24 cellular contexts compared by ENCODE assay signal in the genomic region with DNA sequence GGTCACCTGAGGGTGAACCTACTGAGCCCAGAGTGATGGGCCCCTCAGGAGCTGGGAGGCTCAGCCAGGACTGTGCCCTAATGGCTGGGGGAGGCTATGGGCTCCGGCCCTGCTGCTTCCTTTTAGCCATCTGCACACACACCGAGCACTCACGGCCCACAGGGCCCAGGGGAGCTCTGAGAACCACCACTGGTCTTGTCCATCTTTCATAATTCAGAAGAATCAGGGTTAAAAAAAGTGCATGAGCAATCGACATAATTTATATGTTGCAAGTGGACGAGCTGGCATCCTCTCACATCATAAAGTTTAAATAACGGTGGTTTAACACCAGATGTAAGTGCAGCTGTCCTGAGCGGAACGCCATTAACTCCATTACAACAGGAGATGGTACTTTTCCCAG.
DNase-seq lines count a peak whose midpoint lies in the region; ATAC-seq lines count a peak whose summit lies in the region.
"Had no signal": no experiment of that assay in that cellular context is flagged by ENCODE, and none has a peak within 500 bp of the region (broad histone marks: within the 10 kb centered on the region; RNA-seq: fewer than 3 reads in every experiment).

No MANE protein-coding gene starts in this region.

- H3K4me3 ChIP-seq in SJCRH30 = no peak overlapping the region
- H3K4me3 ChIP-seq: A549 had no signal

- no peak overlapping the region for H3K27ac Mint-ChIP-seq in stimulated activated naive CD8-positive, alpha-beta T cell treated with anti-CD3 and anti-CD28 coated beads, Interleukin-15, amount 100 ng/mL, for 72 hours
- H3K27ac Mint-ChIP-seq: CD14-positive monocyte; CD8-positive, alpha-beta memory T cell had no signal

- no peak for DNase-seq in stimulated activated naive CD8-positive, alpha-beta T cell treated with anti-CD3 and anti-CD28 coated beads, Interleukin-15, Interleukin-2, amounts not matched to agents 100 U/mL and 50 U/mL, for 24 hours
- DNase-seq in stimulated activated naive CD8-positive, alpha-beta T cell treated with anti-CD3 and anti-CD28 coated beads, Interleukin-15, amount 100 ng/mL, for 72 hours = no peak
- DNase-seq in SJCRH30 (peak; percentile 40 to 58), left lobe of liver (ENCODE audit: low spot score) (peak; percentile 16), NK-92 (lab: John Stamatoyannopoulos, UW; ENCODE audit: unreplicated experiment) (no peak)
- DNase-seq: CD8-positive, alpha-beta memory T cell; DMS153; DND-41; NCI-H1092; NCI-H1417 treated with DMSO at 0.1 percent for 48 hours; NCI-H1694 treated with DMSO at 0.1 percent for 48 hours; NCI-H2081 treated with DMSO at 0.1 percent for 48 hours; NCI-H2171; NCI-H345; NCI-H524; NCI-H774; NK-92 treated with Interleukin-12 subunit alpha and Interleukin-12 subunit beta, amount 100 ng/mL, for 24 hours; Right ventricle myocardium superior; RPMI8226 had no signal

- no peaks in the 10 kb centered on the region for H3K9me3 ChIP-seq in SJCRH30 (replicated peaks)
- H3K9me3 ChIP-seq: A549 had no signal

- H3K9me3 Mint-ChIP-seq in stimulated activated naive CD8-positive, alpha-beta T cell treated with anti-CD3 and anti-CD28 coated beads, Interleukin-15, amount 100 ng/mL, for 72 hours = no peaks in the 10 kb centered on the region
- H3K9me3 Mint-ChIP-seq: CD8-positive, alpha-beta memory T cell had no signal

- H3K36me3 ChIP-seq in SJCRH30 = no peaks in the 10 kb centered on the region

- H3K27ac ChIP-seq in SJCRH30 = no peak overlapping the region
- H3K27ac ChIP-seq: A549, HL-60 had no signal

- H3K27me3 Mint-ChIP-seq in stimulated activated naive CD8-positive, alpha-beta T cell treated with anti-CD3 and anti-CD28 coated beads, Interleukin-15, amount 100 ng/mL, for 72 hours = peaks cover 30% of the 10 kb centered on the region

- peak; percentile 14 for ATAC-seq in stimulated activated naive CD8-positive, alpha-beta T cell treated with anti-CD3 and anti-CD28 coated beads, Interleukin-15, Interleukin-2, amounts not matched to agents 100 U/mL and 50 U/mL, for 24 hours
- no peak for ATAC-seq in stimulated activated naive CD8-positive, alpha-beta T cell treated with anti-CD3 and anti-CD28 coated beads, Interleukin-15, amount 100 ng/mL, for 72 hours
- ATAC-seq in left lobe of liver (no peak), HG02884 (IDR thresholded peaks at IDR 0.05; ENCODE audit: unreplicated experiment) (no peak), GM19324 (IDR thresholded peaks at IDR 0.05; ENCODE audit: low FRiP score, unreplicated experiment) (no peak)
- ATAC-seq: A549 had no signal

- peaks cover 9% of the 10 kb centered on the region; the same call in 1 of the 2 replicates for H3K4me1 ChIP-seq in SJCRH30
- H3K4me1 ChIP-seq: A549 had no signal

- H3K27me3 ChIP-seq in SJCRH30 = no peaks in the 10 kb centered on the region

- H3K4me3 Mint-ChIP-seq in stimulated activated naive CD8-positive, alpha-beta T cell treated with anti-CD3 and anti-CD28 coated beads, Interleukin-15, amount 100 ng/mL, for 72 hours = no peak overlapping the region
- H3K4me3 Mint-ChIP-seq: CD14-positive monocyte; CD8-positive, alpha-beta memory T cell had no signal

- H3K4me1 Mint-ChIP-seq in stimulated activated naive CD8-positive, alpha-beta T cell treated with anti-CD3 and anti-CD28 coated beads, Interleukin-15, amount 100 ng/mL, for 72 hours = no peaks in the 10 kb centered on the region
- H3K4me1 Mint-ChIP-seq: CD8-positive, alpha-beta memory T cell had no signal

Comparison
In these comparisons a context has a peak if more than half of its experiments do, and no peak if none do; other contexts are left out.
1. DNase-seq: peak in SJCRH30 (2 of 2) and left lobe of liver (single experiment); none in stimulated activated naive CD8-positive, alpha-beta T cell treated with anti-CD3 and anti-CD28 coated beads, Interleukin-15, Interleukin-2, amounts not matched to agents 100 U/mL and 50 U/mL, for 24 hours (single experiment), stimulated activated naive CD8-positive, alpha-beta T cell treated with anti-CD3 and anti-CD28 coated beads, Interleukin-15, amount 100 ng/mL, for 72 hours (0 of 2) and NK-92 (single experiment).